ENCODE assay signal across 8 cellular contexts in genomic region chrX:15468036-15468435, GRCh38. TPM values are rescaled to one million over a fixed set of nuclear protein-coding genes. Genes with fewer than 3 reads are reported as not detected.
A peak's percentile ranks its signal among the peaks of the same experiment; 100 is the strongest.
DNase-seq lines count a peak whose midpoint lies in the region; ATAC-seq and TF ChIP-seq lines count a peak whose summit lies in the region.

No MANE protein-coding gene starts in this region.

- RAD21 ChIA-PET in HCT116 (lab: Charles Lee; ENCODE audit: low non-redundant PET in 1 of 2, low total read pairs in 2 of 2, uncharacterized antibody in 2 of 2, unreplicated experiment in 2 of 2) = no interaction called here

- no peak overlapping the region for H3K9ac ChIP-seq in HCT116 (ENCODE audit: low read length)

- H3K9me3 ChIP-seq in A673 (ENCODE audit: low read depth, low read length, poor library complexity, severe bottlenecking) = no peaks in the 10 kb centered on the region
- H3K9me3 ChIP-seq in HCT116 (ENCODE audit: control insufficient read depth in 1 of 2, insufficient read depth in 1 of 2, low read depth in 1 of 2, low read length in 2 of 2) = no peaks in the 10 kb centered on the region

- TF ChIP-seq POLR2A in HCT116 (IDR thresholded peaks at IDR 0.05; ENCODE audit: borderline replicate concordance, extremely low read depth, insufficient read depth, insufficient read length) = no peak

- H4K20me1 ChIP-seq in HCT116 (ENCODE audit: insufficient read depth) = no peaks in the 10 kb centered on the region

- intact Hi-C loops in A673 (cut with micrococcal nuclease; ENCODE audit: unreplicated experiment) (loop anchor here (1.0 kb wide), 2 partner anchors 119 to 169 kb away; no protein-coding TSS in a partner anchor), HCT116 (cut with micrococcal nuclease) (loop anchor here (1.0 to 5.0 kb wide), 2 partner anchors 106 to 119 kb away; no protein-coding TSS in a partner anchor)

- no peaks in the 10 kb centered on the region for H3K9me3 Mint-ChIP-seq in activated T-cell treated with anti-CD3 and anti-CD28 coated beads, Interleukin-2, amount 50 U/mL, for 24 hours

- H3K4me3 ChIP-seq in A673 (ENCODE audit: low read depth, low read length, poor library complexity, severe bottlenecking) (no peak overlapping the region), HCT116 (replicated peaks in 1 of 2; ENCODE audit: low read depth in 1 of 2, low read length in 2 of 2) (no peak overlapping the region), foreskin fibroblast (ENCODE audit: low read depth in 1 of 2, low read length in 2 of 2) (no peak overlapping the region)

- peak; percentile 46; the same call in 1 of the 2 replicates for ATAC-seq in HCT116
- ATAC-seq in GM19035 (IDR thresholded peaks at IDR 0.05; ENCODE audit: unreplicated experiment) = no peak

- H3K27ac Mint-ChIP-seq in activated T-cell treated with anti-CD3 and anti-CD28 coated beads, Interleukin-2, amount 50 U/mL, for 24 hours = no peak overlapping the region

- DNase-seq in A673 (ENCODE audit: low spot score) (peak; percentile 90), HCT116 (ENCODE audit: low read depth, low spot score) (no peak), RWPE1 (ENCODE audit: low spot score) (peak; percentile 12), foreskin fibroblast (peak; percentile 64 to 76), retina (peak; percentile 49), ecto neural progenitor cell (ENCODE audit: low spot score) (no peak)
- DNase-seq in activated T-cell treated with anti-CD3 and anti-CD28 coated beads, Interleukin-2, amount 50 U/mL, for 24 hours = no peak

- TF ChIP-seq RAD21 in HCT116 (IDR thresholded peaks at IDR 0.05; ENCODE audit: low read depth) = peak; percentile 44; the same call in 1 of the 2 replicates

- TF ChIP-seq CTCF in A673 (conservative IDR thresholded peaks at IDR 0.05; ENCODE audit: low read depth, low read length) (peak; percentile 69), HCT116 (IDR thresholded peaks at IDR 0.05 in 2 of 3, conservative IDR thresholded peaks at IDR 0.05 in 1 of 3; ENCODE audit: borderline replicate concordance in 1 of 3, insufficient read depth in 1 of 3, low read depth in 2 of 3, low read length in 2 of 3) (0 out of 6 replicates have a peak, but pooled peaks of 2 of the 3 experiments have one; percentile 5 to 15), RWPE1 (conservative IDR thresholded peaks at IDR 0.05; ENCODE audit: low read depth) (0 out of 2 replicates have a peak, but pooled peaks have one; percentile 20), foreskin fibroblast (IDR thresholded peaks at IDR 0.05; ENCODE audit: low read depth, low read length) (peak; percentile 29)

- H3K4me3 Mint-ChIP-seq in activated T-cell treated with anti-CD3 and anti-CD28 coated beads, Interleukin-2, amount 50 U/mL, for 24 hours = no peak overlapping the region

- no peak overlapping the region for H3K4me2 ChIP-seq in HCT116 (ENCODE audit: low read length)

- H3K4me1 ChIP-seq in A673 (ENCODE audit: insufficient read depth, low read length, poor library complexity, severe bottlenecking) (peaks cover 13% of the 10 kb centered on the region), HCT116 (ENCODE audit: control insufficient read depth in 1 of 2, insufficient read depth in 2 of 2, low read length in 2 of 2) (peaks cover 0 to 6% of the 10 kb centered on the region in 2 experiments; a peak in 1 of 4 replicates)

- no peak overlapping the region for H2AFZ ChIP-seq in HCT116 (ENCODE audit: low read depth, low read length, poor library complexity, severe bottlenecking)

- POLR2A ChIA-PET in A673 (lab: Charles Lee; ENCODE audit: low non-redundant PET) (no interaction called here), HCT116 (lab: Charles Lee) (no interaction called here), RWPE1 (lab: Yijun Ruan, JAX; ENCODE audit: low non-redundant PET) (no interaction called here)

- H3K27me3 ChIP-seq in A673 (replicated peaks; ENCODE audit: insufficient read depth, low read depth, low read length, poor library complexity) (peaks cover 5% of the 10 kb centered on the region), HCT116 (ENCODE audit: insufficient read depth, low read length) (no peaks in the 10 kb centered on the region)

- CTCF ChIA-PET in A673 (lab: Charles Lee) = interaction anchor here (1.4 to 1.5 kb wide), 2 partner anchors 119 to 168 kb away, joined by 6 to 10 read pairs; no protein-coding TSS in a partner anchor
- CTCF ChIA-PET in HCT116 (lab: Charles Lee) = no interaction called here
- CTCF ChIA-PET in RWPE1 (lab: Yijun Ruan, JAX) = interaction anchor here (0.6 to 1.6 kb wide), 3 partner anchors 109 to 168 kb away, joined by 3 to 7 read pairs (median 5); no protein-coding TSS in a partner anchor

- BruUV-seq in A673 (replicated peaks; lab: Mats Ljungman, UMichigan) (no TSS peak), HCT116 (replicated peaks; lab: Mats Ljungman, UMichigan) (no TSS peak)

- no peaks in the 10 kb centered on the region for H3K9me2 ChIP-seq in HCT116 (ENCODE audit: insufficient read depth)

- peaks cover 58% of the 10 kb centered on the region for H3K27me3 Mint-ChIP-seq in activated T-cell treated with anti-CD3 and anti-CD28 coated beads, Interleukin-2, amount 50 U/mL, for 24 hours

- no peaks in the 10 kb centered on the region for H3K79me2 ChIP-seq in HCT116 (ENCODE audit: insufficient read depth, low read length)

- H3K36me3 ChIP-seq in A673 (ENCODE audit: insufficient read depth, low read length, poor library complexity, severe bottlenecking) = peaks cover 4% of the 10 kb centered on the region
- no peaks in the 10 kb centered on the region for H3K36me3 ChIP-seq in HCT116 (ENCODE audit: control insufficient read depth in 1 of 2, insufficient read depth in 2 of 2, low read length in 2 of 2)

- no peak overlapping the region for H3K27ac ChIP-seq in A673 (ENCODE audit: low read depth, low read length, poor library complexity, severe bottlenecking)
- no peak overlapping the region for H3K27ac ChIP-seq in HCT116 (ENCODE audit: low read depth, low read length)
- H3K27ac ChIP-seq in RWPE1 = no peak overlapping the region

- peaks cover 1% of the 10 kb centered on the region for H3K4me1 Mint-ChIP-seq in activated T-cell treated with anti-CD3 and anti-CD28 coated beads, Interleukin-2, amount 50 U/mL, for 24 hours (ENCODE audit: low read depth)

- H3K36me3 Mint-ChIP-seq in activated T-cell treated with anti-CD3 and anti-CD28 coated beads, Interleukin-2, amount 50 U/mL, for 24 hours (ENCODE audit: low read depth) = no peaks in the 10 kb centered on the region

TF ChIP-seq in HCT116, 20 proteins besides CTCF, POLR2A, EP300 and RAD21 (continues in another document):
- no peak for TF ChIP-seq EGR1 (IDR thresholded peaks at IDR 0.05; ENCODE audit: low read depth)
- no peak for TF ChIP-seq CEBPB (IDR thresholded peaks at IDR 0.05; ENCODE audit: low read depth)
- no peak for TF ChIP-seq SP1 (IDR thresholded peaks at IDR 0.05; ENCODE audit: low read depth)
- TF ChIP-seq EZH2 (IDR thresholded peaks at IDR 0.05) = no peak
- TF ChIP-seq ZBTB33 (IDR thresholded peaks at IDR 0.05; ENCODE audit: extremely low read depth, insufficient replicate concordance, low read length) = no peak
- TF ChIP-seq ZNF274 (IDR thresholded peaks at IDR 0.05; ENCODE audit: low read depth, low read length) = no peak
- no peak for TF ChIP-seq TCF7L2 (IDR thresholded peaks at IDR 0.05; ENCODE audit: borderline replicate concordance, extremely low read depth, insufficient read depth, insufficient read length)
- TF ChIP-seq REST (IDR thresholded peaks at IDR 0.05; ENCODE audit: low read depth) = no peak
- TF ChIP-seq EZH2phosphoT487 (IDR thresholded peaks at IDR 0.05; ENCODE audit: borderline replicate concordance) = no peak

RNA-seq across cellular contexts. Expression of gene PIR, which starts 25.1 kb away (rescaled TPM):
- total RNA-seq in A673 (2021) = 58.0 and 74.2 TPM in 2 replicates
- total RNA-seq in HCT116 (2021; ENCODE audit: unreplicated experiment) = 27.5 TPM
- polyA plus RNA-seq in HCT116 (2012) = 11.0 and 14.0 TPM in 2 replicates

RNA-seq across cellular contexts. Expression of gene BMX, which starts 32.6 kb away (rescaled TPM):
- not detected in 2 replicates for total RNA-seq in A673 (2021)
- total RNA-seq in HCT116 (2021; ENCODE audit: unreplicated experiment) = not detected
- not detected in 2 replicates for polyA plus RNA-seq in HCT116 (2012)

Comparison
In these comparisons a context has a peak if more than half of its experiments do, and no peak if none do; other contexts are left out.
1. DNase-seq: peak in A673 (single experiment), RWPE1 (single experiment), foreskin fibroblast (2 of 2) and retina (single experiment); none in HCT116 (single experiment), ecto neural progenitor cell (single experiment) and activated T-cell treated with anti-CD3 and anti-CD28 coated beads, Interleukin-2, amount 50 U/mL, for 24 hours (single experiment).
2. CTCF ChIP-seq: peak in every context shown above with its lines; median percentile 69 in A673; 29 in foreskin fibroblast; 20 in RWPE1; 10 in HCT116.